ENCODE assay signal across 12 cellular contexts in genomic region chr5:143056792-143057579, GRCh38.
DNase-seq lines count a peak whose midpoint lies in the region; ATAC-seq and TF ChIP-seq lines count a peak whose summit lies in the region.
"Had no signal": no experiment of that assay in that cellular context is flagged by ENCODE, and none has a peak within 500 bp of the region (broad histone marks: within the 10 kb centered on the region; RNA-seq: fewer than 3 reads in every experiment).

No MANE protein-coding gene starts in this region.

- H3K27me3 Mint-ChIP-seq in CD8-positive, alpha-beta memory T cell: no peaks in the 10 kb centered on the region
- H3K27me3 Mint-ChIP-seq: CD4-positive, CD25-positive, alpha-beta regulatory T cell had no signal

- DNase-seq in CD8-positive, alpha-beta memory T cell: no peak
- DNase-seq in esophagus muscularis mucosa (ENCODE audit: extremely low spot score) (no peak), testis (no peak), mucosa of descending colon (no peak), DMS 273 (lab: John Stamatoyannopoulos, UW; ENCODE audit: unreplicated experiment) (no peak), DMS153 (lab: John Stamatoyannopoulos, UW) (no peak)
- DNase-seq: activated CD4-positive, alpha-beta T cell treated with anti-CD3 and anti-CD28 coated beads for 48 hours; CD4-positive, CD25-positive, alpha-beta regulatory T cell; NK-92 treated with Interleukin-12 subunit alpha and Interleukin-12 subunit beta, amount 100 ng/mL, for 24 hours; ovary had no signal

- peak overlapping the region in 7 of 8 donors; percentile 37 to 81 (median 45) for H3K27ac Mint-ChIP-seq in CD8-positive, alpha-beta memory T cell
- H3K27ac Mint-ChIP-seq: CD4-positive, CD25-positive, alpha-beta regulatory T cell had no signal

- POLR2A ChIA-PET in CD8-positive, alpha-beta memory T cell (lab: Charles Lee): no interaction called here

- H3K4me1 Mint-ChIP-seq in CD8-positive, alpha-beta memory T cell: peaks cover 33 to 62% (median 45%) of the 10 kb centered on the region in 3 donors

- TF ChIP-seq POLR2A in esophagus muscularis mucosa (IDR thresholded peaks at IDR 0.05; ENCODE audit: low read depth): no peak
- TF ChIP-seq POLR2A in testis (IDR thresholded peaks at IDR 0.05): no peak

- peak; percentile 46 for ATAC-seq in GM19351 (IDR thresholded peaks at IDR 0.05; ENCODE audit: unreplicated experiment)
- peak; percentile 59 for ATAC-seq in HG03175 (IDR thresholded peaks at IDR 0.05; ENCODE audit: unreplicated experiment)
- no peak for ATAC-seq in mucosa of descending colon

- no peak overlapping the region for H3K4me3 Mint-ChIP-seq in CD8-positive, alpha-beta memory T cell
- H3K4me3 Mint-ChIP-seq: CD4-positive, CD25-positive, alpha-beta regulatory T cell had no signal

- no peak for TF ChIP-seq EP300 in esophagus muscularis mucosa (IDR thresholded peaks at IDR 0.05)

- TF ChIP-seq CTCF in esophagus muscularis mucosa (IDR thresholded peaks at IDR 0.05) (no peak), testis (IDR thresholded peaks at IDR 0.05) (no peak), mucosa of descending colon (IDR thresholded peaks at IDR 0.05) (no peak)

- H3K27ac ChIP-seq in CD8-positive, alpha-beta memory T cell (ENCODE audit: low read depth, low read length): no peak overlapping the region
- H3K27ac ChIP-seq in esophagus muscularis mucosa (replicated peaks in 1 of 4): peak overlapping the region; percentile 15 to 64 (median 40)
- H3K27ac ChIP-seq in testis: no peak overlapping the region
- H3K27ac ChIP-seq: ovary had no signal

- intact Hi-C loops in esophagus muscularis mucosa (cut with DNase I): loop anchor here (10.0 kb wide), 1 partner anchor 88 kb away; no protein-coding TSS in a partner anchor
- intact Hi-C loops in testis (cut with DNase I; ENCODE audit: low total_unique reads): no loop called here
- intact Hi-C loops in mucosa of descending colon (cut with DNase I, micrococcal nuclease): no loop called here

- no peaks in the 10 kb centered on the region for H3K27me3 ChIP-seq in CD8-positive, alpha-beta memory T cell (ENCODE audit: insufficient read depth, low read length, poor library complexity, severe bottlenecking)
- H3K27me3 ChIP-seq in esophagus muscularis mucosa: no peaks in the 10 kb centered on the region
- no peaks in the 10 kb centered on the region for H3K27me3 ChIP-seq in testis
- H3K27me3 ChIP-seq: ovary had no signal

- CTCF ChIA-PET in CD8-positive, alpha-beta memory T cell (lab: Charles Lee): no interaction called here

- peaks cover 23 to 81% (median 42%) of the 10 kb centered on the region in 3 donors for H3K36me3 Mint-ChIP-seq in CD8-positive, alpha-beta memory T cell

- H3K36me3 ChIP-seq in CD8-positive, alpha-beta memory T cell (ENCODE audit: insufficient read depth, low read length): peaks cover 10% of the 10 kb centered on the region
- peaks cover 0 to 32% (median 7%) of the 10 kb centered on the region in 4 donors for H3K36me3 ChIP-seq in esophagus muscularis mucosa
- no peaks in the 10 kb centered on the region for H3K36me3 ChIP-seq in testis (ENCODE audit: low read depth, missing control alignments)
- no peaks in the 10 kb centered on the region for H3K36me3 ChIP-seq in mucosa of descending colon (ENCODE audit: low read depth)
- H3K36me3 ChIP-seq: ovary had no signal

- H3K4me1 ChIP-seq in CD8-positive, alpha-beta memory T cell (ENCODE audit: insufficient read depth, low read length): no peaks in the 10 kb centered on the region
- H3K4me1 ChIP-seq in esophagus muscularis mucosa (peaks cover 46 to 84% (median 82%) of the 10 kb centered on the region in 4 donors), testis (peaks cover 36% of the 10 kb centered on the region), mucosa of descending colon (ENCODE audit: low read depth) (no peaks in the 10 kb centered on the region)

- no peak overlapping the region for H3K4me3 ChIP-seq in CD8-positive, alpha-beta memory T cell (ENCODE audit: low read length)
- H3K4me3 ChIP-seq in esophagus muscularis mucosa: no peak overlapping the region
- no peak overlapping the region for H3K4me3 ChIP-seq in testis
- no peak overlapping the region for H3K4me3 ChIP-seq in mucosa of descending colon
- H3K4me3 ChIP-seq: ovary had no signal

- no peaks in the 10 kb centered on the region for H3K9me3 Mint-ChIP-seq in CD8-positive, alpha-beta memory T cell
- H3K9me3 Mint-ChIP-seq: CD4-positive, CD25-positive, alpha-beta regulatory T cell had no signal

- no peaks in the 10 kb centered on the region for H3K9me3 ChIP-seq in CD8-positive, alpha-beta memory T cell (ENCODE audit: low read length)
- no peaks in the 10 kb centered on the region for H3K9me3 ChIP-seq in esophagus muscularis mucosa
- no peaks in the 10 kb centered on the region for H3K9me3 ChIP-seq in testis
- no peaks in the 10 kb centered on the region for H3K9me3 ChIP-seq in mucosa of descending colon
- H3K9me3 ChIP-seq: ovary had no signal

- WGBS in esophagus muscularis mucosa: 91% methylated on average over 2 of the region's 2 CpGs
- 78 to 83% methylated on average over 2 of the region's 2 CpGs for WGBS in testis, 2 donors

Comparison
In these comparisons a context has a peak if more than half of its experiments do, and no peak if none do; other contexts are left out.
1. H3K27ac ChIP-seq: peak in esophagus muscularis mucosa (4 of 4); none in CD8-positive, alpha-beta memory T cell (single experiment) and testis (0 of 2).